In the genomic region with DNA sequence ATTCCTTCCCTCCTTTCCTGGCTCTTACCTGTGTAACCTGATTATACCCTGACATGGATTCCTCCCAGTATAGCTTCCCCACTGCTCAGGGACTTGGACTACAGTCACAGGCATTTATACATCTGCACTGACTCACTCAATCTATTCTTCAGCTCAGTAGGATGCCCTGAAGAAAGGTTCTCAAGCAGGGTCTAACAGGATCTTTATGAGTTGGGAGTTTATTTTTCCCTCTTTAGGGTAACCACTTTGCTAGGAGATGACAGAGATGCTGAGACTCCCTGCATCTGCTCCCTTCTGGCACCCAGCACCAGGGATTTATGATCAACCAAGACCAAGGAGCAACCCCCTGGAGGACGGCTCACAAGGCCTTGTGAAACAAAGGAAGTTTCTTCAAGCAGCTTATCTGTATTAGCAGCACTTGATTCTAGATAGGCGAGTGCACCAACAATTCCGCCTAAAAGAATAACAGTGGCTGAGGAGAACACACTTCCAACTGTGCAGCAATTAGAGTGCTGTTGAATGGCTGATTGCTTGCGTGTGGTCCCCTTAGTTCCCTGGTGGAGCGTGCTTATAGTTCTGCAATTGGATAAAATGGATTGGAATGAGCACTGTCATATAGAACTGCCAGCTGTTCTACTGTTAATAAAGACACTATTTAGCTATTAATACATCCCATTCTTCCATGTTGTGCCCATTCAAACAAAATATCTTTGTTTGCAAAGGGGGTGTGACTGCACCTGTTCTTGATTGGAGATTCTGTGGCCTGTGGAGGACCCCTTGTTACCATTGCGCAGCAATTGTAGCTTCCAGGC, we compare ENCODE assay signal across 11 cellular contexts.
A peak's percentile ranks its signal among the peaks of the same experiment; 100 is the strongest.
DNase-seq lines count a peak whose midpoint lies in the region; TF ChIP-seq lines count a peak whose summit lies in the region.
"Had no signal": no experiment of that assay in that cellular context is flagged by ENCODE, and none has a peak within 500 bp of the region (broad histone marks: within the 10 kb centered on the region; RNA-seq: fewer than 3 reads in every experiment).

No MANE protein-coding gene starts in this region.

- DNase-seq in LNCaP clone FGC (ENCODE audit: low read depth) (peak; percentile 63), NT2/D1 (ENCODE audit: low read depth, low spot score) (peak; percentile 35), head of caudate nucleus (peak in 33 of 42 donors; percentile 4 to 81 (median 45)), retina (peak; percentile 87), suprapubic skin (ENCODE audit: low spot score in 2 of 2) (no peak), 8988T (no peak)
- DNase-seq in activated T-helper 2 cell treated with anti-CD3 and anti-CD28 coated beads, Interferon-gamma antibody, Interleukin-2, Interleukin-4, amounts not matched to agents 10 μg/mL and 5 μg/mL and 100 μg/mL, durations not matched to agents 14 hours and 24 hours and 36 hours (ENCODE audit: low spot score): no peak
- no peak for DNase-seq in activated CD4-positive, alpha-beta T cell treated with anti-CD3 and anti-CD28 coated beads, Interleukin-2, amount 10 ng/mL, durations not matched to agents 24 days and 14 days
- DNase-seq: spleen had no signal

- intact Hi-C loops in head of caudate nucleus (cut with DNase I): no loop called here
- intact Hi-C loops in activated T-helper 2 cell treated with anti-CD3 and anti-CD28 coated beads, Interferon-gamma antibody, Interleukin-2, Interleukin-4, amounts not matched to agents 10 μg/mL and 5 μg/mL and 100 μg/mL, durations not matched to agents 14 hours and 24 hours and 36 hours (cut with micrococcal nuclease): no loop called here
- intact Hi-C loops in activated CD4-positive, alpha-beta T cell treated with anti-CD3 and anti-CD28 coated beads, Interleukin-2, amount 10 ng/mL, durations not matched to agents 24 days and 14 days (cut with micrococcal nuclease): no loop called here

- H3K4me1 ChIP-seq in NT2/D1 (ENCODE audit: insufficient read depth, insufficient read length): no peaks in the 10 kb centered on the region
- peaks cover 20% of the 10 kb centered on the region for H3K4me1 ChIP-seq in suprapubic skin
- H3K4me1 ChIP-seq: spleen had no signal

- no peak for TF ChIP-seq POLR2A in suprapubic skin (IDR thresholded peaks at IDR 0.05)

- H3K4me3 ChIP-seq in LNCaP clone FGC (ENCODE audit: low read depth, low read length) (peak overlapping the region; percentile 23), NT2/D1 (ENCODE audit: insufficient read length, low read depth) (no peak overlapping the region), suprapubic skin (no peak overlapping the region)
- H3K4me3 ChIP-seq: K562, spleen had no signal

- H3K36me3 ChIP-seq in NT2/D1 (ENCODE audit: insufficient read depth, insufficient read length, low read length): no peaks in the 10 kb centered on the region
- no peaks in the 10 kb centered on the region for H3K36me3 ChIP-seq in suprapubic skin
- H3K36me3 ChIP-seq: spleen had no signal

- H3K27me3 ChIP-seq in NT2/D1 (ENCODE audit: insufficient read depth, insufficient read length): no peaks in the 10 kb centered on the region
- H3K27me3 ChIP-seq in suprapubic skin: no peaks in the 10 kb centered on the region
- H3K27me3 ChIP-seq: spleen had no signal

- no peaks in the 10 kb centered on the region for H3K36me3 Mint-ChIP-seq in activated T-helper 2 cell treated with anti-CD3 and anti-CD28 coated beads, Interferon-gamma antibody, Interleukin-2, Interleukin-4, amounts not matched to agents 10 μg/mL and 5 μg/mL and 100 μg/mL, durations not matched to agents 14 hours and 24 hours and 36 hours (ENCODE audit: low read depth)
- no peaks in the 10 kb centered on the region for H3K36me3 Mint-ChIP-seq in activated CD4-positive, alpha-beta T cell treated with anti-CD3 and anti-CD28 coated beads, Interleukin-2, amount 10 ng/mL, durations not matched to agents 24 days and 14 days (ENCODE audit: low read depth)

- 82% methylated on average over 6 of the region's 6 CpGs for WGBS in suprapubic skin

- no peaks in the 10 kb centered on the region for H3K27me3 Mint-ChIP-seq in activated T-helper 2 cell treated with anti-CD3 and anti-CD28 coated beads, Interferon-gamma antibody, Interleukin-2, Interleukin-4, amounts not matched to agents 10 μg/mL and 5 μg/mL and 100 μg/mL, durations not matched to agents 14 hours and 24 hours and 36 hours (ENCODE audit: low read depth)
- no peaks in the 10 kb centered on the region for H3K27me3 Mint-ChIP-seq in activated CD4-positive, alpha-beta T cell treated with anti-CD3 and anti-CD28 coated beads, Interleukin-2, amount 10 ng/mL, durations not matched to agents 24 days and 14 days

- H3K27ac Mint-ChIP-seq in activated T-helper 2 cell treated with anti-CD3 and anti-CD28 coated beads, Interferon-gamma antibody, Interleukin-2, Interleukin-4, amounts not matched to agents 10 μg/mL and 5 μg/mL and 100 μg/mL, durations not matched to agents 14 hours and 24 hours and 36 hours: no peak overlapping the region
- no peak overlapping the region for H3K27ac Mint-ChIP-seq in activated CD4-positive, alpha-beta T cell treated with anti-CD3 and anti-CD28 coated beads, Interleukin-2, amount 10 ng/mL, durations not matched to agents 24 days and 14 days
- H3K27ac Mint-ChIP-seq: T-helper 1 cell treated with Interleukin-12 subunit alpha and Interleukin-12 subunit beta and Interleukin-4 antibody, amounts not matched to agents 30 μg/mL and 1 μg/mL, for 36 hours had no signal

- no peak overlapping the region for H3K27ac ChIP-seq in suprapubic skin
- H3K27ac ChIP-seq: spleen had no signal

- no peak overlapping the region for H3K9ac ChIP-seq in NT2/D1 (ENCODE audit: insufficient read length, low read depth)

- TF ChIP-seq CTCF in LNCaP clone FGC (IDR thresholded peaks at IDR 0.05; ENCODE audit: control insufficient read depth, extremely low read depth, insufficient read depth) (no peak), suprapubic skin (IDR thresholded peaks at IDR 0.05) (no peak)

- no peaks in the 10 kb centered on the region for H3K4me1 Mint-ChIP-seq in activated T-helper 2 cell treated with anti-CD3 and anti-CD28 coated beads, Interferon-gamma antibody, Interleukin-2, Interleukin-4, amounts not matched to agents 10 μg/mL and 5 μg/mL and 100 μg/mL, durations not matched to agents 14 hours and 24 hours and 36 hours (ENCODE audit: low read depth)
- no peaks in the 10 kb centered on the region for H3K4me1 Mint-ChIP-seq in activated CD4-positive, alpha-beta T cell treated with anti-CD3 and anti-CD28 coated beads, Interleukin-2, amount 10 ng/mL, durations not matched to agents 24 days and 14 days

- TF ChIP-seq EP300 in suprapubic skin (IDR thresholded peaks at IDR 0.05): no peak

- H3K9me3 Mint-ChIP-seq in activated T-helper 2 cell treated with anti-CD3 and anti-CD28 coated beads, Interferon-gamma antibody, Interleukin-2, Interleukin-4, amounts not matched to agents 10 μg/mL and 5 μg/mL and 100 μg/mL, durations not matched to agents 14 hours and 24 hours and 36 hours: peaks cover 3% of the 10 kb centered on the region
- H3K9me3 Mint-ChIP-seq in activated CD4-positive, alpha-beta T cell treated with anti-CD3 and anti-CD28 coated beads, Interleukin-2, amount 10 ng/mL, durations not matched to agents 24 days and 14 days: no peaks in the 10 kb centered on the region
- H3K9me3 Mint-ChIP-seq: T-helper 1 cell treated with Interleukin-12 subunit alpha and Interleukin-12 subunit beta and Interleukin-4 antibody, amounts not matched to agents 30 μg/mL and 1 μg/mL, for 36 hours had no signal

- no peaks in the 10 kb centered on the region; the same call in 1 of the 2 replicates for H3K9me3 ChIP-seq in NT2/D1 (ENCODE audit: insufficient read depth, low read length)
- no peaks in the 10 kb centered on the region for H3K9me3 ChIP-seq in suprapubic skin
- H3K9me3 ChIP-seq: spleen had no signal

- no peak overlapping the region for H3K4me3 Mint-ChIP-seq in activated T-helper 2 cell treated with anti-CD3 and anti-CD28 coated beads, Interferon-gamma antibody, Interleukin-2, Interleukin-4, amounts not matched to agents 10 μg/mL and 5 μg/mL and 100 μg/mL, durations not matched to agents 14 hours and 24 hours and 36 hours (ENCODE audit: low read depth)
- H3K4me3 Mint-ChIP-seq in activated CD4-positive, alpha-beta T cell treated with anti-CD3 and anti-CD28 coated beads, Interleukin-2, amount 10 ng/mL, durations not matched to agents 24 days and 14 days: no peak overlapping the region
- H3K4me3 Mint-ChIP-seq: T-helper 1 cell treated with Interleukin-12 subunit alpha and Interleukin-12 subunit beta and Interleukin-4 antibody, amounts not matched to agents 30 μg/mL and 1 μg/mL, for 36 hours had no signal

Comparison
In these comparisons a context has a peak if more than half of its experiments do, and no peak if none do; other contexts are left out.
1. DNase-seq: peak in LNCaP clone FGC (single experiment), NT2/D1 (single experiment), head of caudate nucleus (33 of 42) and retina (single experiment); none in activated T-helper 2 cell treated with anti-CD3 and anti-CD28 coated beads, Interferon-gamma antibody, Interleukin-2, Interleukin-4, amounts not matched to agents 10 μg/mL and 5 μg/mL and 100 μg/mL, durations not matched to agents 14 hours and 24 hours and 36 hours (single experiment), suprapubic skin (0 of 2), 8988T (single experiment) and activated CD4-positive, alpha-beta T cell treated with anti-CD3 and anti-CD28 coated beads, Interleukin-2, amount 10 ng/mL, durations not matched to agents 24 days and 14 days (single experiment).